In genomic region chr1:51560034-51560433, GRCh38 we compare ENCODE assay signal across 21 cellular contexts. TPM values are rescaled to one million over a fixed set of nuclear protein-coding genes. Genes with fewer than 3 reads are reported as not detected.
A peak's percentile ranks its signal among the peaks of the same experiment; 100 is the strongest.
DNase-seq lines count a peak whose midpoint lies in the region; ATAC-seq, FAIRE-seq and TF ChIP-seq lines count a peak whose summit lies in the region.
"Had no signal": no experiment of that assay in that cellular context is flagged by ENCODE, and none has a peak within 500 bp of the region (broad histone marks: within the 10 kb centered on the region; RNA-seq: fewer than 3 reads in every experiment).

No MANE protein-coding gene starts in this region.

- no peaks in the 10 kb centered on the region for H3K9me2 ChIP-seq in PC-3 (replicated peaks; ENCODE audit: low read length)
- H3K9me2 ChIP-seq: SK-N-SH had no signal

- H2BK120ac ChIP-seq in H1 (replicated peaks; ENCODE audit: low read depth, low read length), result no peak overlapping the region

- DNase-seq in PC-3, result no peak
- DNase-seq in H1 (ENCODE audit: low read depth in 1 of 2, low spot score in 2 of 2), result no peak
- no peak for DNase-seq in psoas muscle
- no peak for DNase-seq in smooth muscle cell (lab: John Stamatoyannopoulos, UW; ENCODE audit: unreplicated experiment)
- no peak for DNase-seq in pons (ENCODE audit: low spot score)
- no peak for DNase-seq in left colon
- DNase-seq: DMS53, GF-D8, KBM-7, NCI-H1092, NCI-H146, NCI-H2029, NCI-H2227 treated with DMSO at 0.1 percent for 48 hours, NCI-H510A treated with DMSO at 0.1 percent for 48 hours, NCI-H774, RPMI8226, SHP77 treated with DMSO at 0.1 percent for 48 hours, SK-N-SH had no signal

- no TSS peak for BruUV-seq in PC-3 (replicated peaks; lab: Mats Ljungman, UMichigan)

- H3F3A ChIP-seq in PC-3 (ENCODE audit: low read length, unreplicated experiment) (no peaks in the 10 kb centered on the region), smooth muscle cell (ENCODE audit: low read depth) (no peaks in the 10 kb centered on the region)

- H2BK5ac ChIP-seq in H1 (ENCODE audit: low read depth, low read length), result no peak overlapping the region

- H3K4me3 ChIP-seq in PC-3 (ENCODE audit: low read length) (no peak overlapping the region), H1 (ENCODE audit: extremely low read depth in 1 of 4, insufficient read depth in 2 of 4, low read depth in 3 of 4, low read length in 4 of 4) (no peak overlapping the region), psoas muscle (no peak overlapping the region), smooth muscle cell (no peak overlapping the region)

- intact Hi-C loops in PC-3 (cut with micrococcal nuclease) (no loop called here), psoas muscle (cut with DNase I) (loop anchor here in 1 of 2 donors (5.0 kb wide), 1 partner anchor 57 kb away; the partner anchor contains the start of gene OSBPL9), left colon (cut with DNase I, micrococcal nuclease) (no loop called here)

- H3K9ac ChIP-seq in PC-3 (ENCODE audit: low read length) (no peak overlapping the region), H1 (replicated peaks in 1 of 4; ENCODE audit: extremely low read depth in 1 of 4, low read depth in 3 of 4, low read length in 3 of 4) (no peak overlapping the region), smooth muscle cell (ENCODE audit: low read depth) (no peak overlapping the region)
- H3K9ac ChIP-seq: SK-N-SH had no signal

- H2BK15ac ChIP-seq in H1 (ENCODE audit: low read length), result no peak overlapping the region

- TF ChIP-seq RAD21 in H1 (IDR thresholded peaks at IDR 0.05 in 1 of 2, conservative IDR thresholded peaks at IDR 0.05 in 1 of 2; ENCODE audit: low read depth in 2 of 2, low read length in 2 of 2), result no peak

- H3K9me3 ChIP-seq in PC-3 (ENCODE audit: low read length) (no peaks in the 10 kb centered on the region), H1 (ENCODE audit: insufficient read depth in 2 of 2, low read depth in 1 of 2, low read length in 1 of 2) (no peaks in the 10 kb centered on the region), psoas muscle (no peaks in the 10 kb centered on the region), smooth muscle cell (replicated peaks; ENCODE audit: low read depth) (no peaks in the 10 kb centered on the region)
- H3K9me3 ChIP-seq: SK-N-SH had no signal

- ATAC-seq in PC-3 (no peak), psoas muscle (peak in 1 of 4 donors; percentile 38), HG02623 (IDR thresholded peaks at IDR 0.05; ENCODE audit: unreplicated experiment) (no peak), left colon (no peak)

- no peak overlapping the region for H2BK20ac ChIP-seq in H1 (ENCODE audit: low read length)

- no peak for TF ChIP-seq EP300 in H1 (IDR thresholded peaks at IDR 0.05; ENCODE audit: borderline replicate concordance in 1 of 2, low read depth in 2 of 2, low read length in 2 of 2)

- H3K4ac ChIP-seq in H1 (replicated peaks; ENCODE audit: insufficient read length, low read depth, low read length), result no peak overlapping the region

- H3K4me1 ChIP-seq in PC-3 (ENCODE audit: insufficient read depth, low read length) (peaks cover 48% of the 10 kb centered on the region), H1 (replicated peaks in 1 of 4; ENCODE audit: control insufficient read depth in 3 of 4, insufficient read depth in 4 of 4, low read length in 3 of 4) (peaks cover 0 to 10% (median 8%) of the 10 kb centered on the region in 4 experiments; a peak in 5 of 7 replicates), psoas muscle (peaks cover 49% of the 10 kb centered on the region), smooth muscle cell (ENCODE audit: low read depth) (no peaks in the 10 kb centered on the region)

- TF ChIP-seq CTCF in C4-2B (conservative IDR thresholded peaks at IDR 0.05), result 0 out of 2 replicates have a peak, but pooled peaks have one; percentile 6
- no peak for TF ChIP-seq CTCF in PC-3 (conservative IDR thresholded peaks at IDR 0.05; ENCODE audit: low read depth, low read length)
- no peak for TF ChIP-seq CTCF in H1 (IDR thresholded peaks at IDR 0.05; ENCODE audit: control extremely low read depth in 1 of 3, insufficient read depth in 1 of 3, low read depth in 1 of 3, low read length in 3 of 3)
- TF ChIP-seq CTCF in psoas muscle (IDR thresholded peaks at IDR 0.05), result no peak
- TF ChIP-seq CTCF in smooth muscle cell (IDR thresholded peaks at IDR 0.05; ENCODE audit: borderline replicate concordance, insufficient read depth, poor library complexity, severe bottlenecking), result no peak

- 91% methylated on average over 6 of the region's 6 CpGs; no CpG with 5 or more reads in 1 of the 2 experiments for WGBS in H1 (ENCODE audit: extremely low coverage in 1 of 2, insufficient coverage in 1 of 2, insufficient read length in 1 of 2, insufficient replicate concordance in 2 of 2, low coverage in 1 of 2, low lambda C conversion rate in 2 of 2, missing lambda C conversion rate in 1 of 2), 2 experiments
- WGBS in psoas muscle, 3 donors, result 58 to 77% (median 60%) methylated on average over 6 of the region's 6 CpGs
- 89% methylated on average over 6 of the region's 6 CpGs for WGBS in smooth muscle cell (ENCODE audit: low lambda C conversion rate)

- POLR2A ChIA-PET in PC-3 (lab: Charles Lee; ENCODE audit: unreplicated experiment) (no interaction called here), H1 (lab: Charles Lee; ENCODE audit: partially characterized antibody) (interaction anchor here (0.6 kb wide), 1 partner anchor 25 kb away, joined by 3 read pairs; no protein-coding TSS in a partner anchor)

- H4K20me1 ChIP-seq in PC-3 (ENCODE audit: low read length) (no peaks in the 10 kb centered on the region), H1 (replicated peaks in 1 of 2; ENCODE audit: control insufficient read depth in 1 of 2, insufficient read depth in 2 of 2, low read length in 2 of 2) (no peaks in the 10 kb centered on the region), smooth muscle cell (ENCODE audit: low read depth) (no peaks in the 10 kb centered on the region)

- CTCF ChIA-PET in PC-3 (lab: Charles Lee) (no interaction called here), H1 (lab: Charles Lee; ENCODE audit: partially characterized antibody) (interaction anchor here (0.8 kb wide), 1 partner anchor 159 kb away, joined by 3 read pairs; no protein-coding TSS in a partner anchor)

- no peak overlapping the region for H3K14ac ChIP-seq in H1 (ENCODE audit: insufficient read length)

- no peaks in the 10 kb centered on the region for H3K36me3 ChIP-seq in PC-3 (ENCODE audit: low read depth, low read length)
- no peaks in the 10 kb centered on the region for H3K36me3 ChIP-seq in H1 (ENCODE audit: control insufficient read depth in 2 of 4, insufficient read depth in 4 of 4, low read length in 3 of 4)
- no peaks in the 10 kb centered on the region for H3K36me3 ChIP-seq in psoas muscle (ENCODE audit: insufficient read depth in 1 of 2, low read depth in 1 of 2)
- no peaks in the 10 kb centered on the region for H3K36me3 ChIP-seq in smooth muscle cell (ENCODE audit: low read depth)

- H3K79me2 ChIP-seq in PC-3 (ENCODE audit: low read length), result no peaks in the 10 kb centered on the region
- no peaks in the 10 kb centered on the region for H3K79me2 ChIP-seq in H1 (ENCODE audit: control insufficient read depth in 1 of 2, insufficient read depth in 2 of 2, low read length in 2 of 2)
- H3K79me2 ChIP-seq in smooth muscle cell (ENCODE audit: low read depth), result no peaks in the 10 kb centered on the region

- peak overlapping the region; percentile 84; the same call in 1 of the 2 replicates for H3K4me2 ChIP-seq in PC-3 (ENCODE audit: low read length)
- H3K4me2 ChIP-seq in H1 (ENCODE audit: insufficient read depth in 1 of 2, low read depth in 2 of 2, low read length in 2 of 2), result no peak overlapping the region
- H3K4me2 ChIP-seq in smooth muscle cell, result no peak overlapping the region
- H3K4me2 ChIP-seq: SK-N-SH had no signal

- no peak overlapping the region for H4K91ac ChIP-seq in H1 (replicated peaks; ENCODE audit: insufficient read length, low read length)

- no peak overlapping the region for H2AK5ac ChIP-seq in H1 (ENCODE audit: low read depth, low read length)

- H3K56ac ChIP-seq in H1 (replicated peaks; ENCODE audit: insufficient read length, low read depth, low read length), result no peak overlapping the region

- no peak for TF ChIP-seq POLR2A in H1 (IDR thresholded peaks at IDR 0.05; ENCODE audit: control extremely low read depth in 1 of 2, low read depth in 2 of 2, low read length in 2 of 2)

- no peak overlapping the region for H3K23ac ChIP-seq in H1 (ENCODE audit: insufficient read length)

- H3K79me1 ChIP-seq in H1 (ENCODE audit: low read depth, low read length), result no peaks in the 10 kb centered on the region

- FAIRE-seq in H1 (lab: Jason Lieb, UNC), result no peak
- FAIRE-seq: GM19239 had no signal

- no peak overlapping the region for H4K8ac ChIP-seq in H1 (ENCODE audit: extremely low read depth, insufficient read depth, low read length)

- H2AFZ ChIP-seq in PC-3 (ENCODE audit: low read length), result no peak overlapping the region
- peak overlapping the region; percentile 82; the same call in 1 of the 2 replicates for H2AFZ ChIP-seq in H1 (ENCODE audit: low read length)
- H2AFZ ChIP-seq in smooth muscle cell (ENCODE audit: low read depth), result no peak overlapping the region

- no peak overlapping the region for H4K5ac ChIP-seq in H1 (ENCODE audit: insufficient read length, low read depth, low read length)

- no peak overlapping the region for H2BK12ac ChIP-seq in H1 (ENCODE audit: low read depth, low read length)

- H3K27ac ChIP-seq in C4-2B (peak overlapping the region; percentile 58; the same call in 1 of the 2 replicates), PC-3 (ENCODE audit: low read length) (0 out of 2 replicates have a peak overlapping the region, but pooled peaks have one; percentile 97), H1 (ENCODE audit: low read depth, low read length) (no peak overlapping the region), psoas muscle (peak overlapping the region; percentile 83), smooth muscle cell (ENCODE audit: low read depth) (no peak overlapping the region)

- H3K27me3 ChIP-seq in PC-3 (ENCODE audit: low read length), result no peaks in the 10 kb centered on the region
- H3K27me3 ChIP-seq in H1 (replicated peaks in 1 of 4; ENCODE audit: control insufficient read depth in 3 of 4, extremely low read depth in 1 of 4, insufficient read depth in 3 of 4, low read length in 3 of 4), result no peaks in the 10 kb centered on the region
- no peaks in the 10 kb centered on the region for H3K27me3 ChIP-seq in psoas muscle (ENCODE audit: insufficient read depth in 3 of 3, low read length in 2 of 3)
- no peaks in the 10 kb centered on the region for H3K27me3 ChIP-seq in smooth muscle cell (ENCODE audit: low read depth)

- H3K23me2 ChIP-seq in H1 (ENCODE audit: low read depth, low read length), result peaks cover 2% of the 10 kb centered on the region; the same call in 1 of the 2 replicates

- H3K18ac ChIP-seq in H1 (ENCODE audit: extremely low read depth, low read length), result no peak overlapping the region

RNA-seq across cellular contexts. Expression of gene EPS15, which starts 41.0 kb away (rescaled TPM):
- total RNA-seq in PC-3 (2014; rRNA removed) (24.4 and 26.3 TPM in 2 replicates), psoas muscle (10 to 100 TPM; 42.6 to 71.9 (median 54.1) TPM), smooth muscle cell (36.6 and 54.3 TPM in 2 replicates), left colon (10 to 100 TPM; 48.7 to 55.6 TPM)
- total RNA-seq in H1 (2021; fragmentation: NEBNext Ultra II Directional; extraction: Animal tissue kit (Norgen Biotek cat#: 25700)), result 51.2 and 57.2 TPM in 2 replicates
- polyA plus RNA-seq in H1 (2011; rRNA removed) (11.5 and 15.9 TPM in 2 replicates), psoas muscle (10 to 100 TPM in 2 of 3 donors, 1 to 10 TPM in 1; 9.8 to 46.1 (median 21.7) TPM), smooth muscle cell (9.0 and 12.2 TPM in 2 replicates)
- polyA plus RNA-seq in H1 (2011; cell fraction: cytosol; rRNA removed), result 27.7 TPM
- polyA plus RNA-seq in H1 (2011; cell fraction: nucleus; rRNA removed), result 11.7 TPM
- 20.3 to 36.4 TPM (median 22.5 TPM) in 4 replicates for polyA plus RNA-seq in H1 (2012, experiment 1 of 2)
- polyA plus RNA-seq in H1 (2012, experiment 2 of 2), result 1.5 TPM
- 34.0 TPM for polyA plus RNA-seq in H1 (2013, experiment 1 of 2)
- 32.8 TPM for polyA plus RNA-seq in H1 (2013, experiment 2 of 2)
- polyA minus RNA-seq in H1 (2011; rRNA and poly(A)+ RNA removed), result 36.5 and 47.3 TPM in 2 replicates
- 29.7 TPM for polyA minus RNA-seq in H1 (2011; cell fraction: cytosol; rRNA and poly(A)+ RNA removed)
- 56.1 TPM for polyA minus RNA-seq in H1 (2011; cell fraction: nucleus; rRNA and poly(A)+ RNA removed)

RNA-seq across cellular contexts. Expression of gene OSBPL9, which starts 56.9 kb away (rescaled TPM):
- total RNA-seq in PC-3 (2014; rRNA removed), result 40.5 and 74.7 TPM in 2 replicates
- 62.3 and 71.6 TPM in 2 replicates for total RNA-seq in H1 (2021; fragmentation: NEBNext Ultra II Directional; extraction: Animal tissue kit (Norgen Biotek cat#: 25700))
- 40.5 and 58.2 TPM in 2 replicates for polyA plus RNA-seq in H1 (2011; rRNA removed)
- polyA plus RNA-seq in H1 (2011; cell fraction: cytosol; rRNA removed), result 46.1 TPM
- polyA plus RNA-seq in H1 (2011; cell fraction: nucleus; rRNA removed), result 63.8 TPM
- 41.1 to 64.3 TPM (median 51.2 TPM) in 4 replicates for polyA plus RNA-seq in H1 (2012, experiment 1 of 2)
- 3.8 TPM for polyA plus RNA-seq in H1 (2012, experiment 2 of 2)
- polyA plus RNA-seq in H1 (2013, experiment 1 of 2), result 52.9 TPM
- polyA plus RNA-seq in H1 (2013, experiment 2 of 2), result 54.7 TPM
- 140 and 178 TPM in 2 replicates for polyA minus RNA-seq in H1 (2011; rRNA and poly(A)+ RNA removed)
- polyA minus RNA-seq in H1 (2011; cell fraction: cytosol; rRNA and poly(A)+ RNA removed), result 62.7 TPM
- 120 TPM for polyA minus RNA-seq in H1 (2011; cell fraction: nucleus; rRNA and poly(A)+ RNA removed)
- 100 to 1,000 TPM in 1 of 4 donors, 10 to 100 TPM in 3; 32.5 to 141 (median 52.0) TPM for total RNA-seq in psoas muscle
- 10 to 100 TPM; 15.6 to 84.8 (median 60.6) TPM for polyA plus RNA-seq in psoas muscle
- 112 and 117 TPM in 2 replicates for total RNA-seq in smooth muscle cell
- polyA plus RNA-seq in smooth muscle cell, result 64.4 and 66.7 TPM in 2 replicates
- total RNA-seq in left colon, result 10 to 100 TPM; 51.2 to 52.2 TPM

Comparison
In these comparisons a context has a peak if more than half of its experiments do, and no peak if none do; other contexts are left out.
1. H3K27ac ChIP-seq: peak in C4-2B (single experiment), PC-3 (single experiment) and psoas muscle (single experiment); none in H1 (single experiment) and smooth muscle cell (single experiment).